Comparison of ENCODE assay signal across 3 cellular contexts in genomic region chr20:54129350-54129749, GRCh38.
A peak's percentile ranks its signal among the peaks of the same experiment; 100 is the strongest.
TF ChIP-seq lines count a peak whose summit lies in the region.

No MANE protein-coding gene starts in this region.

TF ChIP-seq in A549, 52 proteins besides CTCF, POLR2A, EP300 and RAD21:
- peak; percentile 83; the same call in 1 of the 2 replicates for TF ChIP-seq KDM1A (IDR thresholded peaks at IDR 0.05; ENCODE audit: low read depth)
- no peak for TF ChIP-seq ESRRA (IDR thresholded peaks at IDR 0.05; ENCODE audit: borderline replicate concordance, low read length)
- no peak for TF ChIP-seq NFE2L2 (conservative IDR thresholded peaks at IDR 0.05; ENCODE audit: low read length)
- 0 out of 2 replicates have a peak, but pooled peaks have one; percentile 50 for TF ChIP-seq HOXA7 (CRISPR knock-in tag; IDR thresholded peaks at IDR 0.05)
- 0 out of 2 replicates have a peak, but pooled peaks have one; percentile 31 for TF ChIP-seq FOSB (CRISPR knock-in tag; IDR thresholded peaks at IDR 0.05)
- TF ChIP-seq HDAC2 (IDR thresholded peaks at IDR 0.05): 0 out of 2 replicates have a peak, but pooled peaks have one; percentile 21

TF ChIP-seq in HEK293, 187 proteins besides CTCF, POLR2A, EP300 and RAD21:
- TF ChIP-seq ZNF211 (tag by site-specific recombination; IDR thresholded peaks at IDR 0.05; ENCODE audit: low read depth) (no peak), ZNF621 (tag by site-specific recombination; IDR thresholded peaks at IDR 0.05) (no peak), ZNF146 (tag by site-specific recombination; IDR thresholded peaks at IDR 0.05) (peak; percentile 99), ZNF114 (tag by site-specific recombination; IDR thresholded peaks at IDR 0.05) (no peak)
- TF ChIP-seq, protein P1, sequence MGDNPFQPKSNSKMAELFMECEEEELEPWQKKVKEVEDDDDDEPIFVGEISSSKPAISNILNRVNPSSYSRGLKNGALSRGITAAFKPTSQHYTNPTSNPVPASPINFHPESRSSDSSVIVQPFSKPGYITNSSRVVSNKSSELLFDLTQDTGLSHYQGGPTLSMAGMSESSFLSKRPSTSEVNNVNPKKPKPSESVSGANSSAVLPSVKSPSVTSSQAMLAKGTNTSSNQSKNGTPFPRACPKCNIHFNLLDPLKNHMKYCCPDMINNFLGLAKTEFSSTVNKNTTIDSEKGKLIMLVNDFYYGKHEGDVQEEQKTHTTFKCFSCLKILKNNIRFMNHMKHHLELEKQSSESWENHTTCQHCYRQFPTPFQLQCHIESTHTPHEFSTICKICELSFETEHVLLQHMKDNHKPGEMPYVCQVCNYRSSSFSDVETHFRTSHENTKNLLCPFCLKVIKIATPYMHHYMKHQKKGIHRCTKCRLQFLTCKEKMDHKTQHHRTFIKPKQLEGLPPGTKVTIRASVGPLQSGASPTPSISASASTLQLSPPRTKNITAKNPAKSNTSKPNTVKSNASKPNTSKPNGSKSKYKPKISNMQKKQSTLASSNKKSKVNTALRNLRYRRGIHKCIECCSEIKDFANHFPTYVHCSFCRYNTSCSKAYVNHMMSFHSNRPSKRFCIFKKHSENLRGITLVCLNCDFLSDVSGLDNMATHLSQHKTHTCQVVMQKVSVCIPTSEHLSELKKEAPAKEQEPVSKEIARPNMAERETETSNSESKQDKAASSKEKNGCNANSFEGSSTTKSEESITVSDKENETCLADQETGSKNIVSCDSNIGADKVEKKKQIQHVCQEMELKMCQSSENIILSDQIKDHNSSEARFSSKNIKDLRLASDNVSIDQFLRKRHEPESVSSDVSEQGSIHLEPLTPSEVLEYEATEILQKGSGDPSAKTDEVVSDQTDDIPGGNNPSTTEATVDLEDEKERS (tag by site-specific recombination; IDR thresholded peaks at IDR 0.05): peak; percentile 52; the same call in 1 of the 2 replicates
TF ChIP-seq in HEK293: peak in this region for 2.

TF ChIP-seq in K562, 482 proteins besides CTCF, POLR2A, EP300 and RAD21:
- no peak for TF ChIP-seq CHAMP1 (IDR thresholded peaks at IDR 0.05)
- TF ChIP-seq ZZZ3 (IDR thresholded peaks at IDR 0.05): no peak
- no peak for TF ChIP-seq CCAR2 (IDR thresholded peaks at IDR 0.05; ENCODE audit: low read depth, low read length)
- TF ChIP-seq MYNN (IDR thresholded peaks at IDR 0.05): no peak
- no peak for TF ChIP-seq MYNN (CRISPR knock-in tag; IDR thresholded peaks at IDR 0.05)
- TF ChIP-seq NUFIP1 (IDR thresholded peaks at IDR 0.05; ENCODE audit: partially characterized antibody): no peak
- TF ChIP-seq TAF1 (IDR thresholded peaks at IDR 0.05; ENCODE audit: control insufficient read depth, extremely low read depth, insufficient read depth, low read length, severe bottlenecking): no peak
- no peak for TF ChIP-seq PTTG1 (tag; IDR thresholded peaks at IDR 0.05; ENCODE audit: low read depth)
- TF ChIP-seq TAF7 (tag; IDR thresholded peaks at IDR 0.05): no peak
- no peak for TF ChIP-seq ZBTB17 (CRISPR knock-in tag; IDR thresholded peaks at IDR 0.05)
- no peak for TF ChIP-seq GTF2E2 (tag; IDR thresholded peaks at IDR 0.05)
- TF ChIP-seq RBM25 (IDR thresholded peaks at IDR 0.05; ENCODE audit: low read depth, low read length, severe bottlenecking): peak; percentile 86
- no peak for TF ChIP-seq RBFOX2 (IDR thresholded peaks at IDR 0.05; ENCODE audit: low read depth, low read length)
- no peak for TF ChIP-seq TAF15 (IDR thresholded peaks at IDR 0.05; ENCODE audit: low read depth, low read length)
- TF ChIP-seq ZBTB5 (IDR thresholded peaks at IDR 0.05): no peak
- TF ChIP-seq, protein P2, sequence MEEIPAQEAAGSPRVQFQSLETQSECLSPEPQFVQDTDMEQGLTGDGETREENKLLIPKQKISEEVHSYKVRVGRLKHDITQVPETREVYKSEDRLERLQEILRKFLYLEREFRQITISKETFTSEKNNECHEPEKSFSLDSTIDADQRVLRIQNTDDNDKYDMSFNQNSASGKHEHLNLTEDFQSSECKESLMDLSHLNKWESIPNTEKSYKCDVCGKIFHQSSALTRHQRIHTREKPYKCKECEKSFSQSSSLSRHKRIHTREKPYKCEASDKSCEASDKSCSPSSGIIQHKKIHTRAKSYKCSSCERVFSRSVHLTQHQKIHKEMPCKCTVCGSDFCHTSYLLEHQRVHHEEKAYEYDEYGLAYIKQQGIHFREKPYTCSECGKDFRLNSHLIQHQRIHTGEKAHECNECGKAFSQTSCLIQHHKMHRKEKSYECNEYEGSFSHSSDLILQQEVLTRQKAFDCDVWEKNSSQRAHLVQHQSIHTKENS (CRISPR knock-in tag; IDR thresholded peaks at IDR 0.05): no peak
- TF ChIP-seq ZNF146 (CRISPR knock-in tag; IDR thresholded peaks at IDR 0.05; ENCODE audit: unreplicated experiment): peak; percentile 95
- no peak for TF ChIP-seq SFPQ (IDR thresholded peaks at IDR 0.05; ENCODE audit: low read depth, low read length)
- no peak for TF ChIP-seq MLLT1 (IDR thresholded peaks at IDR 0.05)
- no peak for TF ChIP-seq NR2C1 (IDR thresholded peaks at IDR 0.05)
- TF ChIP-seq NR2C1 (tag; IDR thresholded peaks at IDR 0.05): no peak
- no peak for TF ChIP-seq FOSL1 (tag; conservative IDR thresholded peaks at IDR 0.05)
- no peak for TF ChIP-seq HDAC8 (tag; IDR thresholded peaks at IDR 0.05)
- peak in 1 of 3 experiments; percentile 51; a peak in 1 of 6 replicates for TF ChIP-seq ZBTB11 (CRISPR knock-in tag; IDR thresholded peaks at IDR 0.05)
- TF ChIP-seq YY1 (IDR thresholded peaks at IDR 0.05; ENCODE audit: borderline replicate concordance in 1 of 3, control insufficient read depth in 1 of 3, extremely low read depth in 1 of 3, insufficient read depth in 3 of 3, insufficient read length in 1 of 3, insufficient replicate concordance in 2 of 3, low read depth in 1 of 3, low read length in 2 of 3): no peak
- TF ChIP-seq NFRKB (IDR thresholded peaks at IDR 0.05; ENCODE audit: low read depth): no peak
- no peak for TF ChIP-seq RERE (CRISPR knock-in tag; IDR thresholded peaks at IDR 0.05; ENCODE audit: borderline replicate concordance)
- no peak for TF ChIP-seq ARHGAP35 (IDR thresholded peaks at IDR 0.05; ENCODE audit: partially characterized antibody)
